In genomic region chr3:183548262-183548769, GRCh38 we compare ENCODE assay signal across 10 cellular contexts. TPM values are rescaled to one million over a fixed set of nuclear protein-coding genes. Genes with fewer than 3 reads are reported as not detected.
DNase-seq lines count a peak whose midpoint lies in the region; ATAC-seq and TF ChIP-seq lines count a peak whose summit lies in the region.
"Had no signal": no experiment of that assay in that cellular context is flagged by ENCODE, and none has a peak within 500 bp of the region (broad histone marks: within the 10 kb centered on the region; RNA-seq: fewer than 3 reads in every experiment).

No MANE protein-coding gene starts in this region.

- H4K20me1 ChIP-seq in Loucy (ENCODE audit: insufficient read depth, low read length, poor library complexity, severe bottlenecking) = peaks cover 76% of the 10 kb centered on the region

- H3K9me2 ChIP-seq in Loucy (replicated peaks; ENCODE audit: low read depth, low read length) = no peaks in the 10 kb centered on the region

- H3K27me3 ChIP-seq in Loucy (ENCODE audit: insufficient read depth, low read length, poor library complexity, severe bottlenecking) = no peaks in the 10 kb centered on the region

- H3K36me3 Mint-ChIP-seq in naive thymus-derived CD8-positive, alpha-beta T cell = peaks cover 0 to 60% (median 19%) of the 10 kb centered on the region in 3 donors

- WGBS in mesodermal cell (ENCODE audit: insufficient coverage in 2 of 2), 2 experiments = 0 to 20% methylated on average over 1 of the region's 2 CpGs

- H3K4me2 ChIP-seq in Loucy (ENCODE audit: low read depth, low read length, poor library complexity, severe bottlenecking) = peak overlapping the region; percentile 97

- no peak overlapping the region for H3K9ac ChIP-seq in Loucy (ENCODE audit: low read depth, low read length, poor library complexity, severe bottlenecking)

- H3K4me1 ChIP-seq in Loucy (ENCODE audit: insufficient read depth, low read length, poor library complexity, severe bottlenecking) (peaks cover 69% of the 10 kb centered on the region), mesodermal cell (ENCODE audit: control insufficient read depth, insufficient read depth, low read length, poor library complexity, severe bottlenecking) (peaks cover 20% of the 10 kb centered on the region)

- no peaks in the 10 kb centered on the region for H3K9me3 Mint-ChIP-seq in naive thymus-derived CD8-positive, alpha-beta T cell

- no peaks in the 10 kb centered on the region for H3F3A ChIP-seq in Loucy (ENCODE audit: low read depth)

- POLR2A ChIA-PET in naive thymus-derived CD8-positive, alpha-beta T cell (lab: Charles Lee) = interaction anchor here (0.6 kb wide), 1 partner anchor 98 kb away, joined by 3 read pairs; no protein-coding TSS in a partner anchor

- peaks cover 100% of the 10 kb centered on the region for H3K79me2 ChIP-seq in Loucy (ENCODE audit: insufficient read depth, low read length)

- no peak for TF ChIP-seq CTCF in Loucy (conservative IDR thresholded peaks at IDR 0.05; ENCODE audit: low read length)

- H3K36me3 ChIP-seq in Loucy (ENCODE audit: insufficient read depth, low read length) (no peaks in the 10 kb centered on the region; the same call in 1 of the 2 replicates), mesodermal cell (ENCODE audit: control insufficient read depth, insufficient read depth, low read length) (no peaks in the 10 kb centered on the region)

- H3K4me3 Mint-ChIP-seq in naive thymus-derived CD8-positive, alpha-beta T cell = peak overlapping the region in 3 of 10 donors; percentile 6 to 36 (median 7)

- peaks cover 36 to 85% (median 81%) of the 10 kb centered on the region in 4 donors for H3K4me1 Mint-ChIP-seq in naive thymus-derived CD8-positive, alpha-beta T cell

- no peaks in the 10 kb centered on the region for H3K27me3 Mint-ChIP-seq in naive thymus-derived CD8-positive, alpha-beta T cell
- H3K27me3 Mint-ChIP-seq: naive B cell had no signal

- peak overlapping the region; percentile 83 for H3K27ac ChIP-seq in mesodermal cell (ENCODE audit: low read depth, low read length, severe bottlenecking)

- H3K4me3 ChIP-seq in Loucy (ENCODE audit: low read length, poor library complexity, severe bottlenecking) (peak overlapping the region; percentile 46), mesodermal cell (ENCODE audit: extremely low read depth, insufficient read depth, low read length, poor library complexity, severe bottlenecking) (no peak overlapping the region)

- no peak overlapping the region for H2AFZ ChIP-seq in Loucy (ENCODE audit: low read length)

- DNase-seq in COLO829 (ENCODE audit: low spot score) = peak; percentile 98
- DNase-seq in ecto neural progenitor cell (ENCODE audit: low spot score) = peak; percentile 63
- DNase-seq in naive thymus-derived CD8-positive, alpha-beta T cell = no peak
- DNase-seq in NCI-H2107 (lab: John Stamatoyannopoulos, UW) = no peak
- no peak for DNase-seq in SKM-1 (lab: John Stamatoyannopoulos, UW; ENCODE audit: unreplicated experiment)
- DNase-seq in 8988T = no peak
- DNase-seq: activated CD4-positive, alpha-beta T cell treated with anti-CD3 and anti-CD28 coated beads for 1 hour; naive B cell had no signal

- no peak for ATAC-seq in naive thymus-derived CD8-positive, alpha-beta T cell

- no peak overlapping the region for H3K27ac Mint-ChIP-seq in naive thymus-derived CD8-positive, alpha-beta T cell

- H3K9me3 ChIP-seq in Loucy (ENCODE audit: insufficient read depth, low read depth, low read length) (no peaks in the 10 kb centered on the region), mesodermal cell (ENCODE audit: control insufficient read depth, low read length) (no peaks in the 10 kb centered on the region)

RNA-seq across cellular contexts. Expression of gene KLHL6, which starts 7.2 kb away (rescaled TPM):
- 3.2 TPM for polyA plus RNA-seq in mesodermal cell (2013, experiment 1 of 2)
- polyA plus RNA-seq in mesodermal cell (2013, experiment 2 of 2) = 3.4 TPM
- total RNA-seq in naive thymus-derived CD8-positive, alpha-beta T cell = 10 to 100 TPM; 58.9 to 59.0 TPM
- 10 to 100 TPM in 2 of 3 donors, 1 to 10 TPM in 1; 7.6 to 20.7 (median 18.6) TPM for polyA plus RNA-seq in naive thymus-derived CD8-positive, alpha-beta T cell

Comparison
In these comparisons a context has a peak if more than half of its experiments do, and no peak if none do; other contexts are left out.
1. DNase-seq: peak in COLO829 (single experiment) and ecto neural progenitor cell (single experiment); none in naive thymus-derived CD8-positive, alpha-beta T cell (0 of 10), NCI-H2107 (single experiment), SKM-1 (single experiment) and 8988T (single experiment).